1 cellular context compared by ENCODE assay signal in genomic region chr3:128970741-128971048, GRCh38.
TF ChIP-seq lines count a peak whose summit lies in the region.

No MANE protein-coding gene starts in this region.

TF ChIP-seq in GM12878, 131 proteins besides CTCF, POLR2A, EP300 and RAD21:
- TF ChIP-seq KAT2A (conservative IDR thresholded peaks at IDR 0.05; ENCODE audit: control insufficient read depth, low read depth, low read length), result no peak
- no peak for TF ChIP-seq KLF5 (IDR thresholded peaks at IDR 0.05; ENCODE audit: partially characterized antibody)
- no peak for TF ChIP-seq E2F4 (IDR thresholded peaks at IDR 0.05; ENCODE audit: low read depth, low read length)
- no peak for TF ChIP-seq CBFB (IDR thresholded peaks at IDR 0.05; ENCODE audit: low read depth)
- no peak for TF ChIP-seq SKIL (IDR thresholded peaks at IDR 0.05; ENCODE audit: low read depth, poor library complexity, severe bottlenecking)
